In genomic region chrX:34927866-34928265, GRCh38 we compare ENCODE assay signal across 11 cellular contexts. TPM values are rescaled to one million over a fixed set of nuclear protein-coding genes. Genes with fewer than 3 reads are reported as not detected.
"Had no signal": no experiment of that assay in that cellular context is flagged by ENCODE, and none has a peak within 500 bp of the region (broad histone marks: within the 10 kb centered on the region; RNA-seq: fewer than 3 reads in every experiment).

No MANE protein-coding gene starts in this region.

- ATAC-seq: HCT116, K562 had no signal

- H3K4me3 ChIP-seq: GM23248, HAP-1, K562 had no signal

- H3K4me3 Mint-ChIP-seq: HFFc6 had no signal

- H3K9me3 Mint-ChIP-seq: HFFc6 had no signal

- H3K9me3 ChIP-seq: HAP-1 had no signal

- H3K27ac ChIP-seq: GM23248 had no signal

- H3K4me1 ChIP-seq: HAP-1 had no signal

- H3K9ac ChIP-seq: GM23248 had no signal

- FAIRE-seq: HTR-8/SVneo, K562 had no signal

- H2AFZ ChIP-seq: GM23248 had no signal

- H3K36me3 ChIP-seq: HAP-1 had no signal

- H3K27ac Mint-ChIP-seq: HFFc6 had no signal

- DNase-seq: GM23248, GOT3, H7, HFFc6, IMR-90 had no signal

RNA-seq across cellular contexts. Expression of gene FAM47B, which starts 14.7 kb away (rescaled TPM):
- total RNA-seq: GM23248, H4, H7, HFFc6, HT-29, IMR-90, K562 had no signal
- polyA plus RNA-seq: GM23248, IMR-90, K562 had no signal
